12 cellular contexts compared by ENCODE assay signal in genomic region chr11:63505857-63506528, GRCh38. TPM values are rescaled to one million over a fixed set of nuclear protein-coding genes. Genes with fewer than 3 reads are reported as not detected.
DNase-seq lines count a peak whose midpoint lies in the region; ATAC-seq and TF ChIP-seq lines count a peak whose summit lies in the region.
"Had no signal": no experiment of that assay in that cellular context is flagged by ENCODE, and none has a peak within 500 bp of the region (broad histone marks: within the 10 kb centered on the region; RNA-seq: fewer than 3 reads in every experiment).

LGALS12 (plus strand) TSS chr11:63506084; CDS start chr11:63506459, 375 bp downstream.

- WGBS in esophagus muscularis mucosa, result 63% methylated on average over 13 of the region's 15 CpGs

- H3K27me3 ChIP-seq in lower lobe of right lung (ENCODE audit: low read depth) (no peaks in the 10 kb centered on the region), esophagus muscularis mucosa (no peaks in the 10 kb centered on the region)

- TF ChIP-seq POLR2A in esophagus muscularis mucosa (IDR thresholded peaks at IDR 0.05; ENCODE audit: low read depth), result no peak

- TF ChIP-seq EP300 in esophagus muscularis mucosa (IDR thresholded peaks at IDR 0.05), result no peak

- peak; percentile 88 for DNase-seq in CMK (ENCODE audit: low read depth)
- DNase-seq in Kasumi-1 (lab: John Stamatoyannopoulos, UW), result peak; percentile 95 to 98
- DNase-seq in lower lobe of right lung, result peak; percentile 59
- no peak for DNase-seq in activated gamma-delta T cell (lab: John Stamatoyannopoulos, UW)
- no peak for DNase-seq in hypothalamus (lab: John Stamatoyannopoulos, UW)
- DNase-seq in esophagus muscularis mucosa (ENCODE audit: extremely low spot score), result no peak
- DNase-seq in GOT3 (lab: John Stamatoyannopoulos, UW), result no peak
- DNase-seq: activated T-cell treated with anti-CD3 and anti-CD28 coated beads, Interleukin-2, amount 50 U/mL, for 4 hours; naive B cell; NCI-H526 treated with DMSO at 0.1 percent for 48 hours had no signal

- TF ChIP-seq CTCF in VCaP (conservative IDR thresholded peaks at IDR 0.05) (no peak), lower lobe of right lung (IDR thresholded peaks at IDR 0.05) (no peak), esophagus muscularis mucosa (IDR thresholded peaks at IDR 0.05) (no peak)

- H3K9me3 ChIP-seq in lower lobe of right lung (no peaks in the 10 kb centered on the region), esophagus muscularis mucosa (no peaks in the 10 kb centered on the region)

- H3K36me3 ChIP-seq in lower lobe of right lung, result no peaks in the 10 kb centered on the region
- H3K36me3 ChIP-seq in esophagus muscularis mucosa, result no peaks in the 10 kb centered on the region

- H3K27ac ChIP-seq in VCaP (peak within 1 kb of the TSS; percentile 21; the same call in 1 of the 2 replicates), lower lobe of right lung (no peak within 1 kb of the TSS), esophagus muscularis mucosa (replicated peaks in 1 of 4) (no peak within 1 kb of the TSS)

- H3K4me3 ChIP-seq in lower lobe of right lung (peak within 1 kb of the TSS; percentile 11), esophagus muscularis mucosa (no peak within 1 kb of the TSS)

- H3K4me1 ChIP-seq in lower lobe of right lung (peaks cover 47% of the 10 kb centered on the region), esophagus muscularis mucosa (peaks cover 16 to 31% (median 17%) of the 10 kb centered on the region in 4 donors)

- peak; percentile 22 to 38 for ATAC-seq in lower lobe of right lung

- intact Hi-C loops in lower lobe of right lung (cut with DNase I), result no loop called here
- intact Hi-C loops in esophagus muscularis mucosa (cut with DNase I), result no loop called here

RNA-seq across cellular contexts. Expression of gene LGALS12, which starts in this region (rescaled TPM):
- 0.68 TPM for total RNA-seq in lower lobe of right lung
- not detected for total RNA-seq in esophagus muscularis mucosa
- total RNA-seq: activated T-cell treated with anti-CD3 and anti-CD28 coated beads, Interleukin-2, amount 50 U/mL, for 4 hours; dermis microvascular lymphatic vessel endothelial cell had no signal

Comparison
In these comparisons a context has a peak if more than half of its experiments do, and no peak if none do; other contexts are left out.
1. Peak in DNase-seq, ATAC-seq and H3K4me3 ChIP-seq in lower lobe of right lung; RNA of the gene not detected or under 1 TPM.
2. DNase-seq: peak in CMK (single experiment) and Kasumi-1 (2 of 2); none in activated gamma-delta T cell (single experiment), hypothalamus (0 of 51), esophagus muscularis mucosa (single experiment) and GOT3 (single experiment).